In genomic region chr15:82045179-82045891, GRCh38 we compare ENCODE assay signal across 8 cellular contexts. TPM values are rescaled to one million over a fixed set of nuclear protein-coding genes. Genes with fewer than 3 reads are reported as not detected.
DNase-seq lines count a peak whose midpoint lies in the region; ATAC-seq and TF ChIP-seq lines count a peak whose summit lies in the region.
"Had no signal": no experiment of that assay in that cellular context is flagged by ENCODE, and none has a peak within 500 bp of the region (broad histone marks: within the 10 kb centered on the region; RNA-seq: fewer than 3 reads in every experiment).

No MANE protein-coding gene starts in this region.

- intact Hi-C loops in right cardiac atrium (cut with DNase I) = loop anchor here in 1 of 4 donors (5.0 kb wide), 1 partner anchor 563 kb away; no protein-coding TSS in a partner anchor

- no peak for TF ChIP-seq CTCF in GM10266 (IDR thresholded peaks at IDR 0.05; ENCODE audit: control insufficient read depth, insufficient read depth, low read depth, missing control alignments)
- TF ChIP-seq CTCF in HEK293 (tag by site-specific recombination; IDR thresholded peaks at IDR 0.05) = no peak

- under 1% methylated on average over 71 of the region's 71 CpGs for WGBS in right cardiac atrium

- H3K9me3 ChIP-seq in HEK293 (ENCODE audit: control insufficient read depth, insufficient read depth, low read depth, low read length) (no peaks in the 10 kb centered on the region), NT2/D1 (ENCODE audit: insufficient read depth, low read length) (no peaks in the 10 kb centered on the region), right cardiac atrium (ENCODE audit: control insufficient read depth, low read length) (no peaks in the 10 kb centered on the region)

- H3K4me3 ChIP-seq in HEK293 (ENCODE audit: low read depth, low read length) = peak overlapping the region; percentile 85
- peak overlapping the region; percentile 78 for H3K4me3 ChIP-seq in NT2/D1 (ENCODE audit: insufficient read length, low read depth)
- peak overlapping the region; percentile 79 for H3K4me3 ChIP-seq in right cardiac atrium (ENCODE audit: low read length)

- CTCF ChIA-PET in HEK293 (lab: Yijun Ruan, JAX) = interaction anchor here (0.6 to 1.0 kb wide), 3 partner anchors 95 to 646 kb away, joined by 3 to 4 read pairs (median 3); no protein-coding TSS in a partner anchor

- peaks cover 17 to 18% of the 10 kb centered on the region in 2 experiments for H3K36me3 ChIP-seq in HEK293 (ENCODE audit: control insufficient read depth in 2 of 2, insufficient read depth in 1 of 2, low read length in 2 of 2)
- peaks cover 26% of the 10 kb centered on the region for H3K36me3 ChIP-seq in NT2/D1 (ENCODE audit: insufficient read depth, insufficient read length, low read length)

- DNase-seq in GM10266 (ENCODE audit: extremely low spot score) = peak; percentile 59
- no peak for DNase-seq in NT2/D1 (ENCODE audit: low read depth, low spot score)
- peak; percentile 27 for DNase-seq in amniotic stem cell (lab: John Stamatoyannopoulos, UW)
- peak; percentile 44 to 79 (median 78) for DNase-seq in right cardiac atrium
- DNase-seq in pons (ENCODE audit: low spot score) = peak; percentile 51
- no peak for DNase-seq in NCI-H510A (lab: John Stamatoyannopoulos, UW)

- peak; percentile 2 to 13 for ATAC-seq in right cardiac atrium

- H3K4me1 ChIP-seq in HEK293 (ENCODE audit: control insufficient read depth, insufficient read depth, low read length) = peaks cover 40% of the 10 kb centered on the region
- H3K4me1 ChIP-seq in NT2/D1 (ENCODE audit: insufficient read depth, insufficient read length) = peaks cover 8% of the 10 kb centered on the region
- no peaks in the 10 kb centered on the region for H3K4me1 ChIP-seq in right cardiac atrium (ENCODE audit: control insufficient read depth, insufficient read depth, low read length)

- H3K27me3 ChIP-seq in NT2/D1 (ENCODE audit: insufficient read depth, insufficient read length) (peaks cover 15% of the 10 kb centered on the region), right cardiac atrium (ENCODE audit: control insufficient read depth, insufficient read depth) (no peaks in the 10 kb centered on the region)

- H3K27ac ChIP-seq in HEK293 (ENCODE audit: extremely low read depth, low read depth, low read length) = peak overlapping the region; percentile 100
- H3K27ac ChIP-seq in right cardiac atrium (ENCODE audit: low read length) = peak overlapping the region; percentile 80
- H3K27ac ChIP-seq: epithelial cell of prostate had no signal

- POLR2A ChIA-PET in HEK293 (lab: Yijun Ruan, JAX) = interaction anchor here (0.9 to 2.0 kb wide), 10 partner anchors 12 to 105 kb away, joined by 3 to 15 read pairs (median 6); no protein-coding TSS in a partner anchor

- H3K9ac ChIP-seq in NT2/D1 (ENCODE audit: insufficient read length, low read depth) = peak overlapping the region; percentile 89

TF ChIP-seq in HEK293, 187 proteins besides CTCF, POLR2A, EP300 and RAD21 (continues in another document):
- TF ChIP-seq EGR2 (tag by site-specific recombination; IDR thresholded peaks at IDR 0.05; ENCODE audit: low read depth) (peak; percentile 16; the same call in 1 of the 2 replicates), ZNF148 (tag by site-specific recombination; IDR thresholded peaks at IDR 0.05; ENCODE audit: borderline replicate concordance) (no peak), HOXA7 (CRISPR knock-in tag; IDR thresholded peaks at IDR 0.05; ENCODE audit: borderline replicate concordance) (no peak), ZSCAN16 (tag by site-specific recombination; IDR thresholded peaks at IDR 0.05) (no peak), ZNF169 (tag by site-specific recombination; IDR thresholded peaks at IDR 0.05) (no peak), GLIS2 (tag by site-specific recombination; IDR thresholded peaks at IDR 0.05) (0 out of 2 replicates have a peak, but pooled peaks have one; percentile 54), MZF1 (tag by site-specific recombination; IDR thresholded peaks at IDR 0.05; ENCODE audit: borderline replicate concordance) (no peak), ZNF10 (tag by site-specific recombination; IDR thresholded peaks at IDR 0.05) (no peak), SCRT2 (tag by site-specific recombination; IDR thresholded peaks at IDR 0.05) (no peak), ZBTB10 (tag by site-specific recombination; IDR thresholded peaks at IDR 0.05) (peak; percentile 30; the same call in 1 of the 2 replicates), ZNF76 (tag by site-specific recombination; IDR thresholded peaks at IDR 0.05; ENCODE audit: borderline replicate concordance, low read depth) (peak; percentile 64; the same call in 1 of the 2 replicates), ZSCAN30 (tag by site-specific recombination; IDR thresholded peaks at IDR 0.05) (no peak), ZNF221 (tag by site-specific recombination; IDR thresholded peaks at IDR 0.05; ENCODE audit: borderline replicate concordance) (no peak), ZNF433 (tag by site-specific recombination; IDR thresholded peaks at IDR 0.05; ENCODE audit: low read depth) (no peak), ZNF792 (tag by site-specific recombination; IDR thresholded peaks at IDR 0.05) (no peak), ZFP37 (tag by site-specific recombination; IDR thresholded peaks at IDR 0.05) (0 out of 2 replicates have a peak, but pooled peaks have one; percentile 33), ZNF18 (tag by site-specific recombination; IDR thresholded peaks at IDR 0.05) (no peak), ZNF394 (tag by site-specific recombination; IDR thresholded peaks at IDR 0.05; ENCODE audit: borderline replicate concordance) (no peak), ZNF645 (tag by site-specific recombination; IDR thresholded peaks at IDR 0.05) (no peak)

RNA-seq across cellular contexts. Expression of gene MEX3B, which starts 0.5 kb away (rescaled TPM):
- total RNA-seq in right cardiac atrium = 1 to 10 TPM; 2.0 to 3.0 (median 2.6) TPM
- polyA plus RNA-seq in right cardiac atrium = 1.3 TPM

Comparison
In these comparisons a context has a peak if more than half of its experiments do, and no peak if none do; other contexts are left out.
1. DNase-seq: peak in GM10266 (single experiment), amniotic stem cell (single experiment), right cardiac atrium (3 of 3) and pons (single experiment); none in NT2/D1 (single experiment) and NCI-H510A (single experiment).
2. Peak in every context shown above with its lines, with median percentiles within 50 percentile points of each other: H3K4me3 ChIP-seq.